In the genomic region with DNA sequence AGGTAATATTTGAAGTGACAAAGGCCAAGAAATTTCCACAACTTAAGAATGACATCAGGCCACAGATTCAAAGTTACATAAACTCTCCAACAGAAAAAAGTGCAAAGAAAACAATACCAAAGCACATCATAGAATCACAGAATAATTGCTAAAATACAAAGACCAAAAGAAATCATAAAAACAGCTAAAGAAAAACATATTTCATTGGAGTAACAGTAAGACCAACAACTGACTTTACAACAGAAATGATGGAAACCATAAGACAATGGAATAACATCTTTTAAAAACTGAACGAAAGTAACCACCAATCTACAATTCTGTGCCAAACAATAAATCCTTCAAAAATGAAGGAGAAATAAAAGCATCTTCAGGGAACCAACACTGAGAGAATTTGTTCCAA, we compare ENCODE assay signal across 1 cellular context.
TF ChIP-seq lines count a peak whose summit lies in the region.

No MANE protein-coding gene starts in this region.

TF ChIP-seq in HEK293, 187 proteins besides CTCF, POLR2A, EP300 and RAD21 (continued from another document):
- TF ChIP-seq, protein P1, sequence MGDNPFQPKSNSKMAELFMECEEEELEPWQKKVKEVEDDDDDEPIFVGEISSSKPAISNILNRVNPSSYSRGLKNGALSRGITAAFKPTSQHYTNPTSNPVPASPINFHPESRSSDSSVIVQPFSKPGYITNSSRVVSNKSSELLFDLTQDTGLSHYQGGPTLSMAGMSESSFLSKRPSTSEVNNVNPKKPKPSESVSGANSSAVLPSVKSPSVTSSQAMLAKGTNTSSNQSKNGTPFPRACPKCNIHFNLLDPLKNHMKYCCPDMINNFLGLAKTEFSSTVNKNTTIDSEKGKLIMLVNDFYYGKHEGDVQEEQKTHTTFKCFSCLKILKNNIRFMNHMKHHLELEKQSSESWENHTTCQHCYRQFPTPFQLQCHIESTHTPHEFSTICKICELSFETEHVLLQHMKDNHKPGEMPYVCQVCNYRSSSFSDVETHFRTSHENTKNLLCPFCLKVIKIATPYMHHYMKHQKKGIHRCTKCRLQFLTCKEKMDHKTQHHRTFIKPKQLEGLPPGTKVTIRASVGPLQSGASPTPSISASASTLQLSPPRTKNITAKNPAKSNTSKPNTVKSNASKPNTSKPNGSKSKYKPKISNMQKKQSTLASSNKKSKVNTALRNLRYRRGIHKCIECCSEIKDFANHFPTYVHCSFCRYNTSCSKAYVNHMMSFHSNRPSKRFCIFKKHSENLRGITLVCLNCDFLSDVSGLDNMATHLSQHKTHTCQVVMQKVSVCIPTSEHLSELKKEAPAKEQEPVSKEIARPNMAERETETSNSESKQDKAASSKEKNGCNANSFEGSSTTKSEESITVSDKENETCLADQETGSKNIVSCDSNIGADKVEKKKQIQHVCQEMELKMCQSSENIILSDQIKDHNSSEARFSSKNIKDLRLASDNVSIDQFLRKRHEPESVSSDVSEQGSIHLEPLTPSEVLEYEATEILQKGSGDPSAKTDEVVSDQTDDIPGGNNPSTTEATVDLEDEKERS (tag by site-specific recombination; IDR thresholded peaks at IDR 0.05): peak; percentile 87; the same call in 1 of the 2 replicates
- TF ChIP-seq ZBTB8A (tag by site-specific recombination; IDR thresholded peaks at IDR 0.05): no peak
- no peak for TF ChIP-seq ZNF501 (tag by site-specific recombination; IDR thresholded peaks at IDR 0.05)
- TF ChIP-seq ZNF426 (tag by site-specific recombination; IDR thresholded peaks at IDR 0.05): no peak
- TF ChIP-seq, protein P2, sequence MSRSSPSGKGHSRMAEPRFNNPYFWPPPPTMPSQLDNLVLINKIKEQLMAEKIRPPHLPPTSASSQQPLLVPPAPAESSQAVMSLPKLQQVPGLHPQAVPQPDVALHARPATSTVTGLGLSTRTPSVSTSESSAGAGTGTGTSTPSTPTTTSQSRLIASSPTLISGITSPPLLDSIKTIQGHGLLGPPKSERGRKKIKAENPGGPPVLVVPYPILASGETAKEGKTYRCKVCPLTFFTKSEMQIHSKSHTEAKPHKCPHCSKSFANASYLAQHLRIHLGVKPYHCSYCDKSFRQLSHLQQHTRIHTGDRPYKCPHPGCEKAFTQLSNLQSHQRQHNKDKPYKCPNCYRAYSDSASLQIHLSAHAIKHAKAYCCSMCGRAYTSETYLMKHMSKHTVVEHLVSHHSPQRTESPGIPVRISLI (tag by site-specific recombination; IDR thresholded peaks at IDR 0.05): no peak
- no peak for TF ChIP-seq SP2 (tag by site-specific recombination; IDR thresholded peaks at IDR 0.05)
- TF ChIP-seq SETDB1 (IDR thresholded peaks at IDR 0.05; ENCODE audit: insufficient read length, low read length): peak; percentile 96
- TF ChIP-seq GLIS2 (tag by site-specific recombination; IDR thresholded peaks at IDR 0.05): no peak
- no peak for TF ChIP-seq ZNF114 (tag by site-specific recombination; IDR thresholded peaks at IDR 0.05)
- no peak for TF ChIP-seq ZNF23 (tag by site-specific recombination; IDR thresholded peaks at IDR 0.05; ENCODE audit: borderline replicate concordance)
- TF ChIP-seq, protein P3, sequence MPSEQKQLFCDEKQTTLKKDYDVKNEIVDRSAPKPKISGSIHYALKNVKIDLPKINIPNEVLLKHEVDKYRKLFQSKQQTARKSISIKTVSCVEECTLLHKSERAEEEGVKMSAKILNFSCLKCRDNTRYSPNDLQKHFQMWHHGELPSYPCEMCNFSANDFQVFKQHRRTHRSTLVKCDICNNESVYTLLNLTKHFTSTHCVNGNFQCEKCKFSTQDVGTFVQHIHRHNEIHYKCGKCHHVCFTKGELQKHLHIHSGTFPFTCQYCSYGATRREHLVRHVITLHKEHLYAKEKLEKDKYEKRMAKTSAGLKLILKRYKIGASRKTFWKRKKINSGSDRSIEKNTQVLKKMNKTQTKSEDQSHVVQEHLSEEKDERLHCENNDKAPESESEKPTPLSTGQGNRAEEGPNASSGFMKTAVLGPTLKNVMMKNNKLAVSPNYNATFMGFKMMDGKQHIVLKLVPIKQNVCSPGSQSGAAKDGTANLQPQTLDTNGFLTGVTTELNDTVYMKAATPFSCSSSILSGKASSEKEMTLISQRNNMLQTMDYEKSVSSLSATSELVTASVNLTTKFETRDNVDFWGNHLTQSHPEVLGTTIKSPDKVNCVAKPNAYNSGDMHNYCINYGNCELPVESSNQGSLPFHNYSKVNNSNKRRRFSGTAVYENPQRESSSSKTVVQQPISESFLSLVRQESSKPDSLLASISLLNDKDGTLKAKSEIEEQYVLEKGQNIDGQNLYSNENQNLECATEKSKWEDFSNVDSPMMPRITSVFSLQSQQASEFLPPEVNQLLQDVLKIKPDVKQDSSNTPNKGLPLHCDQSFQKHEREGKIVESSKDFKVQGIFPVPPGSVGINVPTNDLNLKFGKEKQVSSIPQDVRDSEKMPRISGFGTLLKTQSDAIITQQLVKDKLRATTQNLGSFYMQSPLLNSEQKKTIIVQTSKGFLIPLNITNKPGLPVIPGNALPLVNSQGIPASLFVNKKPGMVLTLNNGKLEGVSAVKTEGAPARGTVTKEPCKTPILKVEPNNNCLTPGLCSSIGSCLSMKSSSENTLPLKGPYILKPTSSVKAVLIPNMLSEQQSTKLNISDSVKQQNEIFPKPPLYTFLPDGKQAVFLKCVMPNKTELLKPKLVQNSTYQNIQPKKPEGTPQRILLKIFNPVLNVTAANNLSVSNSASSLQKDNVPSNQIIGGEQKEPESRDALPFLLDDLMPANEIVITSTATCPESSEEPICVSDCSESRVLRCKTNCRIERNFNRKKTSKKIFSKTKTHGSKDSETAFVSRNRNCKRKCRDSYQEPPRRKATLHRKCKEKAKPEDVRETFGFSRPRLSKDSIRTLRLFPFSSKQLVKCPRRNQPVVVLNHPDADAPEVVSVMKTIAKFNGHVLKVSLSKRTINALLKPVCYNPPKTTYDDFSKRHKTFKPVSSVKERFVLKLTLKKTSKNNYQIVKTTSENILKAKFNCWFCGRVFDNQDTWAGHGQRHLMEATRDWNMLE (tag by site-specific recombination; conservative IDR thresholded peaks at IDR 0.05; ENCODE audit: low read depth): 0 out of 2 replicates have a peak, but pooled peaks have one; percentile 19
- no peak for TF ChIP-seq HOXC10 (CRISPR knock-in tag; IDR thresholded peaks at IDR 0.05)
